ENCODE assay signal across 8 cellular contexts in genomic region chr1:158527190-158527815, GRCh38. TPM values are rescaled to one million over a fixed set of nuclear protein-coding genes. Genes with fewer than 3 reads are reported as not detected.
A peak's percentile ranks its signal among the peaks of the same experiment; 100 is the strongest.
DNase-seq lines count a peak whose midpoint lies in the region; ATAC-seq, FAIRE-seq and TF ChIP-seq lines count a peak whose summit lies in the region.

No MANE protein-coding gene starts in this region.

- H4K20me1 ChIP-seq in GM23338 (replicated peaks; ENCODE audit: insufficient read depth) = no peaks in the 10 kb centered on the region

- H3K4me1 Mint-ChIP-seq in GM23338 = peaks cover 16% of the 10 kb centered on the region
- H3K4me1 Mint-ChIP-seq in glutamatergic neuron (ENCODE audit: low read depth, unreplicated experiment) = no peaks in the 10 kb centered on the region

- H3K27me3 ChIP-seq in GM23338 (ENCODE audit: insufficient read depth) (no peaks in the 10 kb centered on the region), brain microvascular endothelial cell (replicated peaks) (no peaks in the 10 kb centered on the region)

- in situ Hi-C loops in brain microvascular endothelial cell (cut with HindIII; ENCODE audit: low pct_ligation_motif_present, low sequenced_read_pairs) = no loop called here

- H3F3A ChIP-seq in GM23338 (replicated peaks; ENCODE audit: low read depth) = no peaks in the 10 kb centered on the region

- peak; percentile 63 to 83 for TF ChIP-seq CTCF in GM23338 (conservative IDR thresholded peaks at IDR 0.05; ENCODE audit: low read depth in 2 of 2)
- peak; percentile 81 for TF ChIP-seq CTCF in glutamatergic neuron (IDR thresholded peaks at IDR 0.05; ENCODE audit: partially characterized antibody, unreplicated experiment)
- TF ChIP-seq CTCF in brain microvascular endothelial cell (IDR thresholded peaks at IDR 0.05; ENCODE audit: low read depth, low read length, missing control alignments) = no peak

- peaks cover 10% of the 10 kb centered on the region for H3K4me1 ChIP-seq in GM23338 (ENCODE audit: insufficient read depth)

- ATAC-seq in GM23338 = peak; percentile 68
- no peak for ATAC-seq in GM19324 (IDR thresholded peaks at IDR 0.05; ENCODE audit: low FRiP score, unreplicated experiment)

- no peak overlapping the region for H3K4me3 ChIP-seq in GM23338
- no peak overlapping the region for H3K4me3 ChIP-seq in brain microvascular endothelial cell (ENCODE audit: low read depth, low read length)

- H3K4me3 Mint-ChIP-seq in GM23338 (no peak overlapping the region), glutamatergic neuron (ENCODE audit: unreplicated experiment) (no peak overlapping the region)

- H3K36me3 Mint-ChIP-seq in GM23338 (ENCODE audit: low read depth) = peaks cover 5% of the 10 kb centered on the region; the same call in 2 of the 3 replicates
- no peaks in the 10 kb centered on the region for H3K36me3 Mint-ChIP-seq in glutamatergic neuron (ENCODE audit: unreplicated experiment)

- peak overlapping the region; percentile 70; the same call in 1 of the 2 replicates for H3K27ac Mint-ChIP-seq in GM23338
- peak overlapping the region; percentile 80 for H3K27ac Mint-ChIP-seq in glutamatergic neuron (ENCODE audit: unreplicated experiment)

- H3K36me3 ChIP-seq in GM23338 (ENCODE audit: insufficient read depth) (no peaks in the 10 kb centered on the region), brain microvascular endothelial cell (replicated peaks) (no peaks in the 10 kb centered on the region)

- H2AFZ ChIP-seq in GM23338 = no peak overlapping the region

- peak overlapping the region; percentile 17; the same call in 1 of the 2 replicates for H3K4me2 ChIP-seq in GM23338

- H3K9me3 Mint-ChIP-seq in GM23338 = no peaks in the 10 kb centered on the region; the same call in 2 of the 3 replicates
- H3K9me3 Mint-ChIP-seq in glutamatergic neuron (ENCODE audit: unreplicated experiment) = peaks cover 3% of the 10 kb centered on the region

- 0 out of 2 replicates have a peak overlapping the region, but pooled peaks have one; percentile 43 for H3K27ac ChIP-seq in GM23338 (ENCODE audit: low read depth)
- no peak overlapping the region for H3K27ac ChIP-seq in brain microvascular endothelial cell

- H3K27me3 Mint-ChIP-seq in GM23338 (ENCODE audit: insufficient read depth, low read depth, poor library complexity) (no peaks in the 10 kb centered on the region), glutamatergic neuron (ENCODE audit: unreplicated experiment) (peaks cover 2% of the 10 kb centered on the region)

- no peaks in the 10 kb centered on the region for H3K79me2 ChIP-seq in GM23338 (replicated peaks; ENCODE audit: insufficient read depth)

- DNase-seq in CD1c-positive myeloid dendritic cell (ENCODE audit: extremely low spot score) = peak; percentile 30
- DNase-seq in GM23338 (ENCODE audit: low spot score) = peak; percentile 75
- DNase-seq in RCC 7860 (ENCODE audit: low spot score) = peak; percentile 13
- DNase-seq in glutamatergic neuron = no peak
- DNase-seq in brain microvascular endothelial cell = no peak
- no peak for DNase-seq in NCI-H226
- DNase-seq in cerebellar cortex (ENCODE audit: low spot score) = no peak

- FAIRE-seq in RCC 7860 (lab: Jason Lieb, UNC) = no peak

- H3K9me2 ChIP-seq in GM23338 (ENCODE audit: insufficient read depth) = no peaks in the 10 kb centered on the region

TF ChIP-seq in GM23338, 12 proteins besides CTCF, POLR2A, EP300 and RAD21 (continues in another document):
- no peak for TF ChIP-seq EZH2phosphoT487 (IDR thresholded peaks at IDR 0.05; ENCODE audit: unreplicated experiment)
- no peak for TF ChIP-seq ZNF331 (CRISPR knock-in tag; IDR thresholded peaks at IDR 0.05; ENCODE audit: low read depth)
- TF ChIP-seq ZNF462 (CRISPR knock-in tag; IDR thresholded peaks at IDR 0.05) = no peak
- no peak for TF ChIP-seq ZNF114 (CRISPR knock-in tag; IDR thresholded peaks at IDR 0.05)
- no peak for TF ChIP-seq NANOG (IDR thresholded peaks at IDR 0.05; ENCODE audit: borderline replicate concordance)

RNA-seq across cellular contexts. Expression of gene OR6Y1, which starts 26.9 kb away (rescaled TPM):
- total RNA-seq in GM23338 (2014; rRNA removed; shearing (Covaris generic)) = not detected in 2 replicates
- not detected in 2 replicates for polyA plus RNA-seq in GM23338 (2016; fragmentation: Nextera tagmentation; extraction: Ambion mirVana)
- not detected for total RNA-seq in glutamatergic neuron (ENCODE audit: unreplicated experiment)

RNA-seq across cellular contexts. Expression of gene OR6P1, which starts 43.1 kb away (rescaled TPM):
- total RNA-seq in GM23338 (2014; rRNA removed; shearing (Covaris generic)) = not detected in 2 replicates
- not detected in 2 replicates for polyA plus RNA-seq in GM23338 (2016; fragmentation: Nextera tagmentation; extraction: Ambion mirVana)
- total RNA-seq in glutamatergic neuron (ENCODE audit: unreplicated experiment) = not detected

RNA-seq across cellular contexts. Expression of gene OR10X1, which starts 52.4 kb away (rescaled TPM):
- not detected in 2 replicates for total RNA-seq in GM23338 (2014; rRNA removed; shearing (Covaris generic))
- not detected in 2 replicates for polyA plus RNA-seq in GM23338 (2016; fragmentation: Nextera tagmentation; extraction: Ambion mirVana)
- not detected for total RNA-seq in glutamatergic neuron (ENCODE audit: unreplicated experiment)

RNA-seq across cellular contexts. Expression of gene OR10R2, which starts 55.3 kb away (rescaled TPM):
- not detected in 2 replicates for total RNA-seq in GM23338 (2014; rRNA removed; shearing (Covaris generic))
- polyA plus RNA-seq in GM23338 (2016; fragmentation: Nextera tagmentation; extraction: Ambion mirVana) = not detected in 2 replicates
- total RNA-seq in glutamatergic neuron (ENCODE audit: unreplicated experiment) = not detected

Comparison
In these comparisons a context has a peak if more than half of its experiments do, and no peak if none do; other contexts are left out.
1. DNase-seq: peak in CD1c-positive myeloid dendritic cell (single experiment), GM23338 (single experiment) and RCC 7860 (single experiment); none in glutamatergic neuron (single experiment), brain microvascular endothelial cell (single experiment), NCI-H226 (single experiment) and cerebellar cortex (single experiment).